28 cellular contexts compared by ENCODE assay signal in the genomic region with DNA sequence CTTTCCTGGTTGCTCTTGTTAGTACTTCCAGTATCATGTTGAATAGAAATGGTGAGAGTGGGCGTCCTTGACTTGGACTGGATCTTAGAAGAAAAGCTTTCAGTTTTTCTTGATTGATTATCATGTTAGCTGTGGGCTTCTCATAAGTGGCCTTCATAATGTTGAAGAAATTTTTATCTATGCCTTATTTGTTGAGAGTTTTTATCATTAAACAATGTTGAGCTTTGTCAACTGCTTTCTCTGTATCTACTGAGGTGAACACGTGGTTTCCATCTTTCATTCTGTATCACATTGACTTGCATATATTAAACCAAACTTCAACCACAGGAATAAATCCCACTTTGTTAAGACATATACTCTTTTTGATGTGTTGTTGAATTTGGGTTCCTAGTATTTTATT.
"Had no signal": no experiment of that assay in that cellular context is flagged by ENCODE, and none has a peak within 500 bp of the region (broad histone marks: within the 10 kb centered on the region; RNA-seq: fewer than 3 reads in every experiment).

No MANE protein-coding gene starts in this region.

- ATAC-seq: activated CD4-positive, alpha-beta T cell treated with anti-CD3 and anti-CD28 coated beads for 36 hours; activated CD4-positive, CD25-positive, alpha-beta regulatory T cell treated with anti-CD3 and anti-CD28 coated beads, Interleukin-2, amount 50 U/mL, for 24 hours; activated CD8-positive, alpha-beta memory T cell treated with anti-CD3 and anti-CD28 coated beads, Interleukin-2, amount 10 ng/mL, durations not matched to agents 7 days and 5 days; activated CD8-positive, alpha-beta T cell treated with anti-CD3 and anti-CD28 coated beads, Interleukin-2, amount 10 ng/mL, durations not matched to agents 7 days and 5 days; activated naive CD8-positive, alpha-beta T cell treated with anti-CD3 and anti-CD28 coated beads, Interleukin-2, amount 50 U/mL, for 24 hours; WTC11 had no signal

- DNase-seq: activated CD4-positive, alpha-beta memory T cell treated with anti-CD3 and anti-CD28 coated beads, Interleukin-2, amount 10 ng/mL, durations not matched to agents 7 days and 5 days; activated CD4-positive, alpha-beta T cell treated with anti-CD3 and anti-CD28 coated beads for 1 hour; activated CD4-positive, alpha-beta T cell treated with anti-CD3 and anti-CD28 coated beads for 36 hours; activated CD4-positive, alpha-beta T cell treated with anti-CD3 and anti-CD28 coated beads for 48 hours; activated CD4-positive, alpha-beta T cell treated with anti-CD3 and anti-CD28 coated beads, Interleukin-2, amount 10 ng/mL, durations not matched to agents 7 days and 5 days; activated CD4-positive, alpha-beta T cell treated with anti-CD3 and anti-CD28 coated beads, Interleukin-2, amount 50 U/mL, for 48 hours; activated CD4-positive, CD25-positive, alpha-beta regulatory T cell; activated CD8-positive, alpha-beta memory T cell treated with anti-CD3 and anti-CD28 coated beads for 24 hours; activated CD8-positive, alpha-beta memory T cell treated with anti-CD3 and anti-CD28 coated beads, Interleukin-2, amount 10 ng/mL, durations not matched to agents 7 days and 5 days; activated CD8-positive, alpha-beta memory T cell treated with anti-CD3 and anti-CD28 coated beads, Interleukin-2, amount 50 U/mL, for 48 hours; activated CD8-positive, alpha-beta T cell treated with anti-CD3 and anti-CD28 coated beads, Interleukin-2, amount 10 ng/mL, durations not matched to agents 7 days and 5 days; activated effector memory CD4-positive, alpha-beta T cell treated with Interleukin-2 at 50 U/mL for 16 hours; activated gamma-delta T cell; activated naive CD4-positive, alpha-beta T cell treated with anti-CD3 and anti-CD28 coated beads, Interleukin-2, amount 10 ng/mL, durations not matched to agents 7 days and 5 days; activated naive CD4-positive, alpha-beta T cell treated with Interleukin-2 at 50 U/mL for 16 hours; activated naive CD8-positive, alpha-beta T cell treated with anti-CD3 and anti-CD28 coated beads, Interleukin-2, amount 10 ng/mL, durations not matched to agents 7 days and 5 days; activated naive CD8-positive, alpha-beta T cell treated with anti-CD3 and anti-CD28 coated beads, Interleukin-2, amount 50 U/mL, for 24 hours; activated T-cell treated with anti-CD3 and anti-CD28 coated beads, Interleukin-2, amount 50 U/mL, for 24 hours; activated T-cell treated with anti-CD3 and anti-CD28 coated beads, Interleukin-2, amount 50 U/mL, for 48 hours; amygdala; anterior cingulate cortex; caudate nucleus; cerebellar nuclear complex; T-helper 9 cell; WERI-Rb-1 had no signal

- FAIRE-seq: bronchial epithelial cell had no signal
